In the genomic region with DNA sequence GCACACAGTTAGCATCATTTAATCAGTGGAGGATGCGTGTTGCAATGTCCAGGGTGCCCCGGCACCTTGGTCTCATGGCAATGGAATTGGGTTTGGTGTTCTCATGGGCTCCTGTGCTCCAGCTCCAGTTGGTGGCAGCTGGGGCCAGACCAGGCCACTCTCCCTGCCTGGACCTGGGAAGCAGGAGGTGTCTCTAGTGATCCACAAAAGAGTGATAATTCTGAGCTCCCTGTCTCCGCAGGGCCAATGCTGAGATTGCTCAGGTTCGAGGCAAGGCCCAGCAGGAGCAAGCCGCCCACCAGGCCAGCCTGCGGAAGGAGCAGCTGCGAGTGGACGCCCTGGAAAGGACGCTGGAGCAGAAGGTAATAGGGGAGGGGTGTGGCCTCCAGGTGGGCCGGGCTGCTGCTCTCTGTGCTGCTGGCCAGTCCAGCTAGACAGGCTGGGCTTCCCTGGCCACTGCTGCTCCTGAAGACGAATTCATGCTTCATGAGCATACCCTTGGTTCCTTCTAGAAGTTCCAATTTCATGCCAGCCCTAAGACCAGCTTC, we compare ENCODE assay signal across 23 cellular contexts. TPM values are rescaled to one million over a fixed set of nuclear protein-coding genes. Genes with fewer than 3 reads are reported as not detected.
DNase-seq lines count a peak whose midpoint lies in the region; ATAC-seq and TF ChIP-seq lines count a peak whose summit lies in the region.
"Had no signal": no experiment of that assay in that cellular context is flagged by ENCODE, and none has a peak within 500 bp of the region (broad histone marks: within the 10 kb centered on the region; RNA-seq: fewer than 3 reads in every experiment).

No MANE protein-coding gene starts in this region.

- H2AK5ac ChIP-seq in mesenchymal stem cell (ENCODE audit: low read length, severe bottlenecking) (no peak overlapping the region), trophoblast cell (ENCODE audit: low read length) (no peak overlapping the region)

- H3K36me3 ChIP-seq in right atrium auricular region (peaks cover 78% of the 10 kb centered on the region), mesenchymal stem cell (ENCODE audit: control insufficient read depth in 1 of 2, insufficient read depth in 2 of 2, low read depth in 1 of 2, low read length in 2 of 2) (peaks cover 30 to 48% of the 10 kb centered on the region in 2 experiments), trophoblast cell (ENCODE audit: control insufficient read depth in 1 of 2, insufficient read depth in 2 of 2, low read length in 2 of 2) (peaks cover 0 to 3% of the 10 kb centered on the region in 2 experiments)

- H2BK12ac ChIP-seq in mesenchymal stem cell (ENCODE audit: low read length in 2 of 2) (no peak overlapping the region), trophoblast cell (ENCODE audit: low read length) (no peak overlapping the region)

- H3K9me3 ChIP-seq in right atrium auricular region (no peaks in the 10 kb centered on the region), mesenchymal stem cell (ENCODE audit: control insufficient read depth, low read length) (no peaks in the 10 kb centered on the region), trophoblast cell (ENCODE audit: insufficient read depth, low read depth, low read length) (no peaks in the 10 kb centered on the region)
- H3K9me3 ChIP-seq: SJCRH30 had no signal

- peaks cover 2% of the 10 kb centered on the region for H3K79me1 ChIP-seq in mesenchymal stem cell (replicated peaks; ENCODE audit: low read length, poor library complexity, severe bottlenecking)
- H3K79me1 ChIP-seq in trophoblast cell (ENCODE audit: low read length) = no peaks in the 10 kb centered on the region

- no peak overlapping the region for H2BK15ac ChIP-seq in mesenchymal stem cell (ENCODE audit: low read depth, poor library complexity, severe bottlenecking)

- DNase-seq in right atrium auricular region (ENCODE audit: low spot score) (no peak), Right ventricle myocardium superior (no peak), mesenchymal stem cell (no peak), trophoblast cell (peak; percentile 55 to 60), NCI-H2171 (lab: John Stamatoyannopoulos, UW) (no peak), midbrain (lab: John Stamatoyannopoulos, UW) (no peak)
- DNase-seq: DMS53; EL; GF-D8; GOT3; KBM-7; NCI-H1092 treated with DMSO at 0.1 percent for 48 hours; NCI-H146; NCI-H2029 treated with DMSO at 0.1 percent for 48 hours; NCI-H345; NCI-H524; NCI-H774; NK-92 treated with Interleukin-12 subunit alpha and Interleukin-12 subunit beta, amount 100 ng/mL, for 24 hours; SJCRH30 had no signal

- no peak overlapping the region for H3K14ac ChIP-seq in mesenchymal stem cell (ENCODE audit: low read length in 2 of 2)
- H3K14ac ChIP-seq in trophoblast cell (ENCODE audit: low read length) = no peak overlapping the region

- H4K12ac ChIP-seq in trophoblast cell (ENCODE audit: low read depth, low read length) = no peak overlapping the region

- no peak overlapping the region for H3K4me3 ChIP-seq in right atrium auricular region
- H3K4me3 ChIP-seq in mesenchymal stem cell (ENCODE audit: insufficient read depth in 1 of 2, low read depth in 1 of 2, low read length in 2 of 2) = no peak overlapping the region
- H3K4me3 ChIP-seq in trophoblast cell (ENCODE audit: low read depth, low read length) = no peak overlapping the region
- H3K4me3 ChIP-seq: SJCRH30 had no signal

- ATAC-seq in Right ventricle myocardium superior (ENCODE audit: poor library complexity) (no peak), GM19324 (IDR thresholded peaks at IDR 0.05; ENCODE audit: low FRiP score, unreplicated experiment) (no peak)
- ATAC-seq: HCT116 had no signal

- H4K8ac ChIP-seq in mesenchymal stem cell (ENCODE audit: low read length) (peak overlapping the region; percentile 58), trophoblast cell (ENCODE audit: low read depth, low read length) (no peak overlapping the region)

- H3K27me3 ChIP-seq in right atrium auricular region (no peaks in the 10 kb centered on the region), mesenchymal stem cell (ENCODE audit: control insufficient read depth in 1 of 2, insufficient read depth in 1 of 2, low read length in 2 of 2) (no peaks in the 10 kb centered on the region), trophoblast cell (ENCODE audit: insufficient read depth, low read length) (no peaks in the 10 kb centered on the region)
- H3K27me3 ChIP-seq: SJCRH30 had no signal

- H3K23ac ChIP-seq in mesenchymal stem cell (ENCODE audit: low read length in 2 of 2) (no peak overlapping the region), trophoblast cell (ENCODE audit: low read length) (no peak overlapping the region)

- H2BK5ac ChIP-seq in mesenchymal stem cell (ENCODE audit: low read depth, low read length, poor library complexity, severe bottlenecking) (no peak overlapping the region), trophoblast cell (ENCODE audit: low read depth, low read length, poor library complexity) (no peak overlapping the region)

- H3K4me2 ChIP-seq in mesenchymal stem cell (ENCODE audit: low read length, poor library complexity, severe bottlenecking) (no peak overlapping the region), trophoblast cell (ENCODE audit: low read length) (no peak overlapping the region)

- no peak overlapping the region for H2AFZ ChIP-seq in mesenchymal stem cell (ENCODE audit: low read depth, low read length)
- H2AFZ ChIP-seq in trophoblast cell (ENCODE audit: insufficient read depth, low read length, poor library complexity) = no peak overlapping the region

- no peak for TF ChIP-seq CTCF in right atrium auricular region (IDR thresholded peaks at IDR 0.05)

- H4K91ac ChIP-seq in mesenchymal stem cell (ENCODE audit: low read length) (no peak overlapping the region), trophoblast cell (ENCODE audit: low read depth, low read length) (no peak overlapping the region)

- H3K4me1 ChIP-seq in right atrium auricular region (peaks cover 0 to 23% of the 10 kb centered on the region in 2 donors), mesenchymal stem cell (ENCODE audit: control insufficient read depth, insufficient read depth, low read depth, low read length) (peaks cover 8% of the 10 kb centered on the region), trophoblast cell (ENCODE audit: control insufficient read depth in 1 of 2, insufficient read depth in 2 of 2, low read length in 2 of 2) (peaks cover 0 to 7% of the 10 kb centered on the region in 2 experiments)
- H3K4me1 ChIP-seq: SJCRH30 had no signal

- intact Hi-C loops in Right ventricle myocardium superior (cut with DNase I) = no loop called here

- no peaks in the 10 kb centered on the region for H3K79me2 ChIP-seq in trophoblast cell (ENCODE audit: control insufficient read depth, insufficient read depth, low read length, poor library complexity)

- H3K4ac ChIP-seq in mesenchymal stem cell (ENCODE audit: low read depth in 1 of 2, low read length in 2 of 2) (no peak overlapping the region), trophoblast cell (ENCODE audit: low read depth, low read length) (no peak overlapping the region)

- H3K27ac ChIP-seq in right atrium auricular region (peak overlapping the region; percentile 64 to 82), mesenchymal stem cell (ENCODE audit: low read length, poor library complexity, severe bottlenecking) (no peak overlapping the region), trophoblast cell (ENCODE audit: low read depth, low read length) (no peak overlapping the region)
- H3K27ac ChIP-seq: C4-2B, HL-60, SJCRH30 had no signal

- H3K18ac ChIP-seq in mesenchymal stem cell (ENCODE audit: low read depth in 1 of 2, low read length in 2 of 2) = no peak overlapping the region
- no peak overlapping the region for H3K18ac ChIP-seq in trophoblast cell (ENCODE audit: low read length)

- no peak overlapping the region for H2BK120ac ChIP-seq in mesenchymal stem cell (ENCODE audit: low read depth, low read length)
- H2BK120ac ChIP-seq in trophoblast cell (ENCODE audit: insufficient read depth, low read length, poor library complexity) = no peak overlapping the region

- WGBS in mesenchymal stem cell = 97% methylated on average over 11 of the region's 11 CpGs
- WGBS in trophoblast cell (ENCODE audit: extremely low coverage, insufficient coverage, insufficient read length) = no CpG with 5 or more reads among the region's 11 CpGs

- no peak overlapping the region for H3K9ac ChIP-seq in mesenchymal stem cell (ENCODE audit: low read length)
- H3K9ac ChIP-seq in trophoblast cell (ENCODE audit: low read length) = no peak overlapping the region

RNA-seq across cellular contexts. Expression of a gene that starts 21.7 kb away (rescaled TPM):
- total RNA-seq in right atrium auricular region (not detected), Right ventricle myocardium superior (not detected)
- polyA plus RNA-seq in mesenchymal stem cell (2013, experiment 1 of 2) = not detected
- not detected for polyA plus RNA-seq in mesenchymal stem cell (2013, experiment 2 of 2)
- not detected in 2 replicates for polyA plus RNA-seq in trophoblast cell (2013)
- total RNA-seq: SJCRH30 had no signal

Comparison
In these comparisons a context has a peak if more than half of its experiments do, and no peak if none do; other contexts are left out.
1. DNase-seq: peak in trophoblast cell (2 of 2); none in right atrium auricular region (single experiment), Right ventricle myocardium superior (single experiment), mesenchymal stem cell (single experiment), NCI-H2171 (single experiment) and midbrain (single experiment).
2. H3K27ac ChIP-seq: peak in right atrium auricular region (2 of 2); none in mesenchymal stem cell (single experiment) and trophoblast cell (single experiment).